In genomic region chr3:54955496-54955895, GRCh38 we compare ENCODE assay signal across 18 cellular contexts. TPM values are rescaled to one million over a fixed set of nuclear protein-coding genes. Genes with fewer than 3 reads are reported as not detected.
DNase-seq lines count a peak whose midpoint lies in the region; ATAC-seq and TF ChIP-seq lines count a peak whose summit lies in the region.
"Had no signal": no experiment of that assay in that cellular context is flagged by ENCODE, and none has a peak within 500 bp of the region (broad histone marks: within the 10 kb centered on the region; RNA-seq: fewer than 3 reads in every experiment).

No MANE protein-coding gene starts in this region.

- H3K27ac Mint-ChIP-seq in endodermal cell: no peak overlapping the region
- H3K27ac Mint-ChIP-seq in activated T-helper 17 cell treated with anti-CD3 and anti-CD28 coated beads, Interleukin-2, amount 50 U/mL, for 72 hours: no peak overlapping the region
- H3K27ac Mint-ChIP-seq: IgD-negative memory B cell had no signal

- no peaks in the 10 kb centered on the region for H3K27me3 Mint-ChIP-seq in endodermal cell (ENCODE audit: insufficient read depth)
- H3K27me3 Mint-ChIP-seq in activated T-helper 17 cell treated with anti-CD3 and anti-CD28 coated beads, Interleukin-2, amount 50 U/mL, for 72 hours: no peaks in the 10 kb centered on the region
- H3K27me3 Mint-ChIP-seq: IgD-negative memory B cell had no signal

- H3K79me1 ChIP-seq in IMR-90 (ENCODE audit: low read depth in 1 of 2, low read length in 2 of 2): peaks cover 5 to 25% of the 10 kb centered on the region in 2 experiments; a peak in 3 of 4 replicates

- no peak overlapping the region for H3K56ac ChIP-seq in IMR-90 (ENCODE audit: extremely low read depth, insufficient read depth, low read length)

- peak overlapping the region; percentile 32; the same call in 1 of the 2 replicates for H3K18ac ChIP-seq in IMR-90 (ENCODE audit: low read depth, low read length)

- no peaks in the 10 kb centered on the region for H4K20me1 ChIP-seq in IMR-90 (ENCODE audit: insufficient read depth, low read length)
- H4K20me1 ChIP-seq: BLaER1 had no signal

- H3K4me3 ChIP-seq in IMR-90 (ENCODE audit: insufficient read depth, low read depth, low read length): no peak overlapping the region
- H3K4me3 ChIP-seq in endodermal cell (ENCODE audit: low read length): peak overlapping the region; percentile 1
- H3K4me3 ChIP-seq in parathyroid adenoma (ENCODE audit: low read depth, low read length): no peak overlapping the region
- H3K4me3 ChIP-seq: BLaER1, GM23248 had no signal

- H2BK20ac ChIP-seq in IMR-90 (ENCODE audit: low read depth, low read length): peak overlapping the region; percentile 96

- H3K27me3 ChIP-seq in IMR-90 (ENCODE audit: control insufficient read depth, insufficient read depth, low read length) (no peaks in the 10 kb centered on the region), endodermal cell (ENCODE audit: control insufficient read depth, insufficient read depth, low read length, poor library complexity, severe bottlenecking) (no peaks in the 10 kb centered on the region), parathyroid adenoma (ENCODE audit: control insufficient read depth, insufficient read depth, low read length) (no peaks in the 10 kb centered on the region)
- H3K27me3 ChIP-seq: BLaER1 had no signal

- H2BK15ac ChIP-seq in IMR-90 (ENCODE audit: low read depth, low read length): peak overlapping the region; percentile 97; the same call in 2 of the 3 replicates

- peaks cover 28% of the 10 kb centered on the region for H3K9me1 ChIP-seq in IMR-90 (ENCODE audit: insufficient read depth, low read length)

- intact Hi-C loops in IMR-90 (cut with micrococcal nuclease) (loop anchor here (2.0 kb wide), 1 partner anchor 43 kb away; no protein-coding TSS in a partner anchor), sciatic nerve (cut with DNase I) (no loop called here)

- H3K4me2 ChIP-seq in IMR-90 (ENCODE audit: low read depth, low read length): no peak overlapping the region
- H3K4me2 ChIP-seq in parathyroid adenoma (ENCODE audit: low read length): no peak overlapping the region
- H3K4me2 ChIP-seq: BLaER1 had no signal

- TF ChIP-seq RAD21 in IMR-90 (IDR thresholded peaks at IDR 0.05; ENCODE audit: low read length): no peak

- no peak for TF ChIP-seq POLR2A in IMR-90 (IDR thresholded peaks at IDR 0.05; ENCODE audit: low read depth, low read length)

- peak overlapping the region; percentile 31; the same call in 1 of the 2 replicates for H4K5ac ChIP-seq in IMR-90 (ENCODE audit: low read depth, low read length)

- 83% methylated on average over 1 of the region's 3 CpGs; no CpG with 5 or more reads in 1 of the 2 experiments for WGBS in IMR-90 (ENCODE audit: extremely low coverage in 2 of 2, insufficient read length in 1 of 2), 2 experiments
- WGBS in endodermal cell (ENCODE audit: insufficient coverage in 1 of 2, insufficient read length in 1 of 2), 2 experiments: 63 to 67% methylated on average over 2 to 3 of the region's 3 CpGs

- H4K91ac ChIP-seq in IMR-90 (ENCODE audit: insufficient read depth, low read depth, low read length): peak overlapping the region; percentile 82

- H3K4me1 ChIP-seq in IMR-90 (ENCODE audit: control insufficient read depth, insufficient read depth, low read length) (peaks cover 19% of the 10 kb centered on the region), endodermal cell (ENCODE audit: control insufficient read depth, insufficient read depth, low read length) (peaks cover 18% of the 10 kb centered on the region), parathyroid adenoma (peaks cover 21% of the 10 kb centered on the region)
- H3K4me1 ChIP-seq: BLaER1 had no signal

- peak overlapping the region; percentile 84 for H3K4ac ChIP-seq in IMR-90 (ENCODE audit: low read depth, low read length)

- peak overlapping the region; percentile 10; the same call in 1 of the 2 replicates for H3K14ac ChIP-seq in IMR-90 (replicated peaks; ENCODE audit: low read depth, low read length)

- H3K9me3 Mint-ChIP-seq in endodermal cell: no peaks in the 10 kb centered on the region
- no peaks in the 10 kb centered on the region for H3K9me3 Mint-ChIP-seq in activated T-helper 17 cell treated with anti-CD3 and anti-CD28 coated beads, Interleukin-2, amount 50 U/mL, for 72 hours
- H3K9me3 Mint-ChIP-seq: IgD-negative memory B cell had no signal

- H4K8ac ChIP-seq in IMR-90 (ENCODE audit: low read depth in 2 of 2, low read length in 2 of 2): peak overlapping the region; percentile 2 to 79; a peak in 3 of 4 replicates

- dilution Hi-C loops in IMR-90 (cut with HindIII; ENCODE audit: low sequenced_read_pairs, unreplicated experiment): no loop called here

- in situ Hi-C loops in IMR-90 (cut with MboI; ENCODE audit: low sequenced_read_pairs): no loop called here

- H3K4me1 Mint-ChIP-seq in endodermal cell: peaks cover 42% of the 10 kb centered on the region
- no peaks in the 10 kb centered on the region for H3K4me1 Mint-ChIP-seq in activated T-helper 17 cell treated with anti-CD3 and anti-CD28 coated beads, Interleukin-2, amount 50 U/mL, for 72 hours
- H3K4me1 Mint-ChIP-seq: IgD-negative memory B cell had no signal

- H3K9ac ChIP-seq in IMR-90 (ENCODE audit: low read depth, low read length) (no peak overlapping the region), endodermal cell (ENCODE audit: extremely low read depth, low read length, poor library complexity, severe bottlenecking) (no peak overlapping the region), parathyroid adenoma (no peak overlapping the region)
- H3K9ac ChIP-seq: BLaER1 had no signal

- DNase-seq in ELF-1 (ENCODE audit: low read depth, low spot score) (peak; percentile 76), IMR-90 (no peak), endodermal cell (peak; percentile 54), sciatic nerve (ENCODE audit: low spot score) (no peak), NAMALWA (ENCODE audit: low spot score) (no peak)
- DNase-seq: AML-193, DMS53, GM23248, H7, KG1 had no signal

- H2AFZ ChIP-seq in IMR-90 (replicated peaks; ENCODE audit: low read length, poor library complexity): no peak overlapping the region
- H2AFZ ChIP-seq in parathyroid adenoma: no peak overlapping the region

- ATAC-seq in IMR-90 (ENCODE audit: low read depth) (no peak), sciatic nerve (no peak), GM21576 (IDR thresholded peaks at IDR 0.05; ENCODE audit: unreplicated experiment) (no peak)
- ATAC-seq in activated T-helper 17 cell treated with anti-CD3 and anti-CD28 coated beads, Interleukin-2, amount 50 U/mL, for 72 hours (replicated peaks): no peak

- H3K4me3 Mint-ChIP-seq in endodermal cell: no peak overlapping the region
- no peak overlapping the region for H3K4me3 Mint-ChIP-seq in activated T-helper 17 cell treated with anti-CD3 and anti-CD28 coated beads, Interleukin-2, amount 50 U/mL, for 72 hours

- H3K36me3 ChIP-seq in IMR-90 (ENCODE audit: control insufficient read depth, insufficient read depth, low read length) (no peaks in the 10 kb centered on the region), endodermal cell (ENCODE audit: control insufficient read depth, insufficient read depth, low read length) (no peaks in the 10 kb centered on the region), parathyroid adenoma (ENCODE audit: control insufficient read depth, insufficient read depth, low read length) (no peaks in the 10 kb centered on the region)
- H3K36me3 ChIP-seq: BLaER1 had no signal

- POLR2A ChIA-PET in IMR-90 (lab: Charles Lee; ENCODE audit: unreplicated experiment): no interaction called here

- H3K23ac ChIP-seq in IMR-90 (ENCODE audit: low read depth, low read length): peak overlapping the region; percentile 23; the same call in 1 of the 2 replicates

- H2BK5ac ChIP-seq in IMR-90 (ENCODE audit: low read depth, low read length, poor library complexity, severe bottlenecking): peak overlapping the region; percentile 1

- H2AK5ac ChIP-seq in IMR-90 (ENCODE audit: low read depth, low read length): peak overlapping the region; percentile 70

- no peaks in the 10 kb centered on the region for H3K36me3 Mint-ChIP-seq in endodermal cell (ENCODE audit: low read depth)
- no peaks in the 10 kb centered on the region for H3K36me3 Mint-ChIP-seq in activated T-helper 17 cell treated with anti-CD3 and anti-CD28 coated beads, Interleukin-2, amount 50 U/mL, for 72 hours (ENCODE audit: low read depth)
- H3K36me3 Mint-ChIP-seq: IgD-negative memory B cell had no signal

- CTCF ChIA-PET in IMR-90 (lab: Yijun Ruan, JAX): interaction anchor here (0.6 kb wide), 1 partner anchor 280 kb away, joined by 3 read pairs; no protein-coding TSS in a partner anchor

- no peak overlapping the region for H3K27ac ChIP-seq in IMR-90 (ENCODE audit: insufficient read depth, low read length)
- H3K27ac ChIP-seq in endodermal cell (ENCODE audit: low read depth, low read length): no peak overlapping the region
- H3K27ac ChIP-seq in parathyroid adenoma: peak overlapping the region; percentile 89
- H3K27ac ChIP-seq: 22Rv1, BLaER1 had no signal

- TF ChIP-seq CTCF in IMR-90 (conservative IDR thresholded peaks at IDR 0.05; ENCODE audit: low read depth, low read length) (no peak), endodermal cell (conservative IDR thresholded peaks at IDR 0.05) (no peak), parathyroid adenoma (IDR thresholded peaks at IDR 0.05) (no peak)

- no peaks in the 10 kb centered on the region for H3K9me3 ChIP-seq in IMR-90 (ENCODE audit: control insufficient read depth, insufficient read depth, low read length)
- H3K9me3 ChIP-seq in endodermal cell (ENCODE audit: control insufficient read depth, low read length): no peaks in the 10 kb centered on the region
- H3K9me3 ChIP-seq in parathyroid adenoma (ENCODE audit: control insufficient read depth, low read length): no peaks in the 10 kb centered on the region
- H3K9me3 ChIP-seq: BLaER1 had no signal

- H2BK120ac ChIP-seq in IMR-90 (ENCODE audit: low read depth, low read length): peak overlapping the region; percentile 98

- H2AK9ac ChIP-seq in IMR-90 (replicated peaks; ENCODE audit: low read depth, low read length, poor library complexity): peak overlapping the region; percentile 63

- no TSS peak for BruUV-seq in IMR-90 (replicated peaks; lab: Mats Ljungman, UMichigan)

- H3K79me2 ChIP-seq in parathyroid adenoma: no peaks in the 10 kb centered on the region

TF ChIP-seq in IMR-90, 13 proteins besides CTCF, POLR2A, EP300 and RAD21:
- TF ChIP-seq MAFK (IDR thresholded peaks at IDR 0.05; ENCODE audit: low read depth, low read length) (no peak), SMC3 (IDR thresholded peaks at IDR 0.05; ENCODE audit: low read depth, low read length) (no peak), FOS (IDR thresholded peaks at IDR 0.05; ENCODE audit: low read depth, low read length) (no peak)

RNA-seq across cellular contexts. Expression of gene LRTM1, which starts 27.6 kb away (rescaled TPM):
- not detected in 2 replicates for total RNA-seq in IMR-90 (2012; rRNA removed)
- polyA plus RNA-seq in IMR-90 (2012; rRNA removed): not detected in 2 replicates
- not detected in 2 replicates for polyA plus RNA-seq in IMR-90 (2012; cell fraction: cytosol; rRNA removed)
- polyA plus RNA-seq in IMR-90 (2012; cell fraction: nucleus; rRNA removed; ENCODE audit: low replicate concordance): 0.06 TPM in 1 of 2 replicates, not detected in the other
- not detected for total RNA-seq in endodermal cell
- 0.28 TPM for polyA plus RNA-seq in endodermal cell (2013, experiment 1 of 2)
- not detected for polyA plus RNA-seq in endodermal cell (2013, experiment 2 of 2)
- total RNA-seq in sciatic nerve: not detected
- not detected for total RNA-seq in activated T-helper 17 cell treated with anti-CD3 and anti-CD28 coated beads, Interleukin-2, amount 50 U/mL, for 72 hours
- total RNA-seq: A673, GM23248, H7, HT1080 had no signal
- polyA plus RNA-seq: GM23248, IgD-negative memory B cell had no signal

Comparison
In these comparisons a context has a peak if more than half of its experiments do, and no peak if none do; other contexts are left out.
1. DNase-seq: peak in ELF-1 (single experiment) and endodermal cell (single experiment); none in IMR-90 (single experiment), sciatic nerve (single experiment) and NAMALWA (single experiment).